ENCODE assay signal across 21 cellular contexts in genomic region chr11:19656140-19656541, GRCh38. TPM values are rescaled to one million over a fixed set of nuclear protein-coding genes. Genes with fewer than 3 reads are reported as not detected.
"Had no signal": no experiment of that assay in that cellular context is flagged by ENCODE, and none has a peak within 500 bp of the region (broad histone marks: within the 10 kb centered on the region; RNA-seq: fewer than 3 reads in every experiment).

No MANE protein-coding gene starts in this region.

- H3K4me3 Mint-ChIP-seq: activated CD8-positive, alpha-beta T cell treated with anti-CD3 and anti-CD28 coated beads, Interleukin-2, amount 10 ng/mL, durations not matched to agents 7 days and 5 days; activated T-cell treated with anti-CD3 and anti-CD28 coated beads, Interleukin-2, amount 50 U/mL, for 72 hours; naive thymus-derived CD4-positive, alpha-beta T cell; stimulated activated naive B cell treated with anti-CD40 and anti-IgM and Interleukin-4, amounts not matched to agents 10 μg/mL and 1 μg/mL and 100 μg/mL, for 72 hours had no signal

- H3K36me3 ChIP-seq: brain microvascular endothelial cell, tibial nerve had no signal

- H3K27me3 ChIP-seq: brain microvascular endothelial cell, tibial nerve had no signal

- H3K27ac ChIP-seq: brain microvascular endothelial cell, epithelial cell of prostate, tibial nerve had no signal

- H3K4me1 Mint-ChIP-seq: stimulated activated naive B cell treated with anti-CD40 and anti-IgM and Interleukin-4, amounts not matched to agents 10 μg/mL and 1 μg/mL and 100 μg/mL, for 72 hours had no signal

- H3K27ac Mint-ChIP-seq: activated CD8-positive, alpha-beta T cell treated with anti-CD3 and anti-CD28 coated beads, Interleukin-2, amount 10 ng/mL, durations not matched to agents 7 days and 5 days; activated T-cell treated with anti-CD3 and anti-CD28 coated beads, Interleukin-2, amount 50 U/mL, for 72 hours; naive thymus-derived CD4-positive, alpha-beta T cell; stimulated activated naive B cell treated with anti-CD40 and anti-IgM and Interleukin-4, amounts not matched to agents 10 μg/mL and 1 μg/mL and 100 μg/mL, for 72 hours had no signal

- H3K9me3 ChIP-seq: mucosa of descending colon, tibial nerve had no signal

- H3K4me3 ChIP-seq: lung, mucosa of descending colon, tibial nerve had no signal

- FAIRE-seq: frontal cortex, islet of Langerhans had no signal

- ATAC-seq: activated CD8-positive, alpha-beta T cell treated with anti-CD3 and anti-CD28 coated beads, Interleukin-2, amount 10 ng/mL, durations not matched to agents 7 days and 5 days; activated T-cell treated with anti-CD3 and anti-CD28 coated beads, Interleukin-2, amount 50 U/mL, for 72 hours; mucosa of descending colon; naive thymus-derived CD4-positive, alpha-beta T cell; stimulated activated naive B cell treated with anti-CD40 and anti-IgM and Interleukin-4, amounts not matched to agents 10 μg/mL and 1 μg/mL and 100 μg/mL, for 72 hours had no signal

- DNase-seq: activated CD4-positive, alpha-beta T cell treated with anti-CD3 and anti-CD28 coated beads for 4 hours; activated CD8-positive, alpha-beta memory T cell treated with anti-CD3 and anti-CD28 coated beads, Interleukin-2, amount 50 U/mL, for 4 hours; activated CD8-positive, alpha-beta T cell treated with anti-CD3 and anti-CD28 coated beads, Interleukin-2, amount 10 ng/mL, durations not matched to agents 7 days and 5 days; activated T-cell treated with anti-CD3 and anti-CD28 coated beads, Interleukin-2, amount 50 U/mL, for 72 hours; anterior cingulate cortex; brain microvascular endothelial cell; cerebellar nuclear complex; effector CD8-positive, alpha-beta T cell; head of caudate nucleus; mucosa of descending colon; naive thymus-derived CD4-positive, alpha-beta T cell; posterior cingulate gyrus; stimulated activated CD4-positive, alpha-beta T cell treated with anti-CD3 and anti-CD28 coated beads, Interleukin-2, amount 100 ng/mL, for 48 hours; stimulated activated naive B cell treated with anti-CD40 and anti-IgM and Interleukin-4, amounts not matched to agents 10 μg/mL and 1 μg/mL and 100 μg/mL, for 72 hours; substantia nigra; T-helper 2 cell had no signal

- H3K36me3 Mint-ChIP-seq: naive thymus-derived CD4-positive, alpha-beta T cell; stimulated activated naive B cell treated with anti-CD40 and anti-IgM and Interleukin-4, amounts not matched to agents 10 μg/mL and 1 μg/mL and 100 μg/mL, for 72 hours had no signal

RNA-seq across cellular contexts. Expression of gene NAV2, which starts 56.5 kb away (rescaled TPM):
- polyA plus RNA-seq: naive thymus-derived CD4-positive, alpha-beta T cell had no signal
